ENCODE assay signal across 8 cellular contexts in the genomic region with DNA sequence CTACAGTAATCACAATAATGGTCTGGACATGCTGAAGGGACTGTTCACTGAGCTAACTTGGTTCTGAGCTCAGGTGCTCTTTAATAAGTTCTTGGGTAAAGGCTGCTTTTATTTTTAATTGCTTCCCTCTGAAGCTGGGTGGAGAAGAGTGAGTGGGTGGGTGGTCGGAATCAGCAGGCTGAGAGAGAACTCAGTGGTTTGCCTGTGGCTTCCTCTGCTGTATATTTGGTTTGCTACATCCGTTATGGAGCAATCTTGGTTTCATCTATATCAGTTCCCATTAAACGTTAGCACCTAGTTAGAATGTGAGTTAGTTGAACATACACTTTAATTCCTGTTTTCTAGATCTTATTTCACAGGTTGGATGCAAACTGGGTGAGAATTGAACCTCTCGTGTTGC. TPM values are rescaled to one million over a fixed set of nuclear protein-coding genes. Genes with fewer than 3 reads are reported as not detected.
DNase-seq lines count a peak whose midpoint lies in the region; ATAC-seq, FAIRE-seq and TF ChIP-seq lines count a peak whose summit lies in the region.

No MANE protein-coding gene starts in this region.

- H3K4me3 Mint-ChIP-seq in activated CD8-positive, alpha-beta memory T cell treated with anti-CD3 and anti-CD28 coated beads, Interleukin-2, amount 10 ng/mL, durations not matched to agents 7 days and 5 days: peak overlapping the region; percentile 35

- H2AFZ ChIP-seq in osteoblast (ENCODE audit: low read length): no peak overlapping the region

- H3K4me1 ChIP-seq in cardiac muscle cell (ENCODE audit: low read depth): no peaks in the 10 kb centered on the region
- H3K4me1 ChIP-seq in right atrium auricular region: peaks cover 0 to 21% of the 10 kb centered on the region in 2 donors
- peaks cover 66 to 75% of the 10 kb centered on the region in 2 experiments for H3K4me1 ChIP-seq in neutrophil (ENCODE audit: control insufficient read depth in 1 of 2, insufficient read depth in 1 of 2, low read depth in 1 of 2, low read length in 1 of 2)
- H3K4me1 ChIP-seq in osteoblast (ENCODE audit: insufficient read depth, low read length): peaks cover 25% of the 10 kb centered on the region

- H3K36me3 ChIP-seq in cardiac muscle cell (peaks cover 16% of the 10 kb centered on the region), right atrium auricular region (peaks cover 30% of the 10 kb centered on the region), neutrophil (peaks cover 32% of the 10 kb centered on the region), osteoblast (ENCODE audit: insufficient read depth, low read length) (peaks cover 11% of the 10 kb centered on the region)

- H3K4me2 ChIP-seq in osteoblast (ENCODE audit: insufficient read depth, low read length): no peak overlapping the region

- ATAC-seq in HG03469 (IDR thresholded peaks at IDR 0.05; ENCODE audit: unreplicated experiment): peak; percentile 62
- peak; percentile 70 for ATAC-seq in activated CD8-positive, alpha-beta memory T cell treated with anti-CD3 and anti-CD28 coated beads, Interleukin-2, amount 10 ng/mL, durations not matched to agents 7 days and 5 days

- FAIRE-seq in urothelium cell line (lab: Jason Lieb, UNC): no peak

- H3K36me3 Mint-ChIP-seq in activated CD8-positive, alpha-beta memory T cell treated with anti-CD3 and anti-CD28 coated beads, Interleukin-2, amount 10 ng/mL, durations not matched to agents 7 days and 5 days: peaks cover 61% of the 10 kb centered on the region

- H3K9me3 Mint-ChIP-seq in activated CD8-positive, alpha-beta memory T cell treated with anti-CD3 and anti-CD28 coated beads, Interleukin-2, amount 10 ng/mL, durations not matched to agents 7 days and 5 days (ENCODE audit: low read depth): no peaks in the 10 kb centered on the region

- no peaks in the 10 kb centered on the region for H3K27me3 Mint-ChIP-seq in activated CD8-positive, alpha-beta memory T cell treated with anti-CD3 and anti-CD28 coated beads, Interleukin-2, amount 10 ng/mL, durations not matched to agents 7 days and 5 days

- H3K27me3 ChIP-seq in cardiac muscle cell (no peaks in the 10 kb centered on the region), right atrium auricular region (no peaks in the 10 kb centered on the region), neutrophil (no peaks in the 10 kb centered on the region), osteoblast (ENCODE audit: insufficient read depth, low read length) (no peaks in the 10 kb centered on the region)

- peak overlapping the region; percentile 76 for H3K27ac Mint-ChIP-seq in activated CD8-positive, alpha-beta memory T cell treated with anti-CD3 and anti-CD28 coated beads, Interleukin-2, amount 10 ng/mL, durations not matched to agents 7 days and 5 days

- DNase-seq in cardiac muscle cell (ENCODE audit: low read depth in 1 of 2, low spot score in 1 of 2): peak in 1 of 2 donors; percentile 12
- no peak for DNase-seq in right atrium auricular region (ENCODE audit: low spot score)
- DNase-seq in activated CD8-positive, alpha-beta memory T cell treated with anti-CD3 and anti-CD28 coated beads, Interleukin-2, amount 10 ng/mL, durations not matched to agents 7 days and 5 days: peak; percentile 83
- no peak for DNase-seq in urothelium cell line (ENCODE audit: low spot score)
- no peak for DNase-seq in NCI-H128 (lab: John Stamatoyannopoulos, UW; ENCODE audit: unreplicated experiment)
- no peak for DNase-seq in osteoblast (ENCODE audit: insufficient read length, low spot score, missing footprints)

- TF ChIP-seq CTCF in cardiac muscle cell (IDR thresholded peaks at IDR 0.05; ENCODE audit: low read depth, low read length): no peak
- no peak for TF ChIP-seq CTCF in right atrium auricular region (IDR thresholded peaks at IDR 0.05)
- no peak for TF ChIP-seq CTCF in neutrophil (IDR thresholded peaks at IDR 0.05)
- TF ChIP-seq CTCF in osteoblast (IDR thresholded peaks at IDR 0.05; ENCODE audit: extremely low read depth, low read depth, low read length): no peak

- CTCF ChIA-PET in activated CD8-positive, alpha-beta memory T cell treated with anti-CD3 and anti-CD28 coated beads, Interleukin-2, amount 10 ng/mL, durations not matched to agents 7 days and 5 days (lab: Charles Lee): interaction anchor here (0.6 to 1.6 kb wide), 6 partner anchors 13 to 664 kb away, joined by 3 to 5 read pairs (median 4); no protein-coding TSS in a partner anchor

- no peak overlapping the region for H3K4me3 ChIP-seq in cardiac muscle cell
- H3K4me3 ChIP-seq in right atrium auricular region: no peak overlapping the region
- H3K4me3 ChIP-seq in neutrophil (ENCODE audit: low read depth in 1 of 2, low read length in 1 of 2): peak overlapping the region; percentile 20 to 42
- H3K4me3 ChIP-seq in osteoblast (ENCODE audit: insufficient read depth, low read length): no peak overlapping the region

- H3K79me2 ChIP-seq in osteoblast (ENCODE audit: insufficient read depth, low read length): peaks cover 1% of the 10 kb centered on the region

- H3K4me1 Mint-ChIP-seq in activated CD8-positive, alpha-beta memory T cell treated with anti-CD3 and anti-CD28 coated beads, Interleukin-2, amount 10 ng/mL, durations not matched to agents 7 days and 5 days: peaks cover 74% of the 10 kb centered on the region

- H4K20me1 ChIP-seq in osteoblast (ENCODE audit: insufficient read depth, low read length): peaks cover 9% of the 10 kb centered on the region

- H3K9me3 ChIP-seq in cardiac muscle cell (ENCODE audit: low read depth) (no peaks in the 10 kb centered on the region), right atrium auricular region (no peaks in the 10 kb centered on the region), neutrophil (no peaks in the 10 kb centered on the region), osteoblast (ENCODE audit: low read depth, low read length) (no peaks in the 10 kb centered on the region)

- H3K27ac ChIP-seq in cardiac muscle cell (peak overlapping the region; percentile 33), right atrium auricular region (no peak overlapping the region), neutrophil (peak overlapping the region; percentile 78), osteoblast (ENCODE audit: low read depth, low read length) (no peak overlapping the region)

RNA-seq across cellular contexts. Expression of gene CNIH4, which starts 23.3 kb away (rescaled TPM):
- 15.0 and 24.3 TPM in 2 replicates for total RNA-seq in cardiac muscle cell
- polyA plus RNA-seq in cardiac muscle cell: 69.5 and 80.0 TPM in 2 replicates
- total RNA-seq in right atrium auricular region: 10 to 100 TPM; 18.2 to 22.4 TPM
- 10 to 100 TPM; 45.5 to 46.2 TPM for total RNA-seq in activated CD8-positive, alpha-beta memory T cell treated with anti-CD3 and anti-CD28 coated beads, Interleukin-2, amount 10 ng/mL, durations not matched to agents 7 days and 5 days
- 36.2 and 46.3 TPM in 2 replicates for total RNA-seq in osteoblast

RNA-seq across cellular contexts. Expression of gene NVL, which starts 50.0 kb away (rescaled TPM):
- 32.7 and 33.3 TPM in 2 replicates for total RNA-seq in cardiac muscle cell
- 24.0 and 27.6 TPM in 2 replicates for polyA plus RNA-seq in cardiac muscle cell
- 1 to 10 TPM; 7.5 to 8.3 TPM for total RNA-seq in right atrium auricular region
- 10 to 100 TPM; 47.7 to 53.6 TPM for total RNA-seq in activated CD8-positive, alpha-beta memory T cell treated with anti-CD3 and anti-CD28 coated beads, Interleukin-2, amount 10 ng/mL, durations not matched to agents 7 days and 5 days
- 20.6 and 23.9 TPM in 2 replicates for total RNA-seq in osteoblast

RNA-seq across cellular contexts. Expression of gene WDR26, which starts 54.6 kb away (rescaled TPM):
- 42.0 and 62.2 TPM in 2 replicates for total RNA-seq in cardiac muscle cell
- 14.9 and 15.3 TPM in 2 replicates for polyA plus RNA-seq in cardiac muscle cell
- 10 to 100 TPM; 44.6 to 54.5 TPM for total RNA-seq in right atrium auricular region
- 10 to 100 TPM; 79.0 to 84.2 TPM for total RNA-seq in activated CD8-positive, alpha-beta memory T cell treated with anti-CD3 and anti-CD28 coated beads, Interleukin-2, amount 10 ng/mL, durations not matched to agents 7 days and 5 days
- 78.9 and 80.2 TPM in 2 replicates for total RNA-seq in osteoblast

Comparison
In these comparisons a context has a peak if more than half of its experiments do, and no peak if none do; other contexts are left out.
1. H3K27ac ChIP-seq: peak in cardiac muscle cell (single experiment) and neutrophil (single experiment); none in right atrium auricular region (0 of 2) and osteoblast (single experiment).
2. H3K4me3 ChIP-seq: peak in neutrophil (2 of 2); none in cardiac muscle cell (single experiment), right atrium auricular region (0 of 2) and osteoblast (single experiment).